In genomic region chr1:12480748-12481362, GRCh38 we compare ENCODE assay signal across 9 cellular contexts.
DNase-seq lines count a peak whose midpoint lies in the region; ATAC-seq and TF ChIP-seq lines count a peak whose summit lies in the region.
"Had no signal": no experiment of that assay in that cellular context is flagged by ENCODE, and none has a peak within 500 bp of the region (broad histone marks: within the 10 kb centered on the region; RNA-seq: fewer than 3 reads in every experiment).

No MANE protein-coding gene starts in this region.

- BruUV-seq in Calu3 (replicated peaks; lab: Mats Ljungman, UMichigan): no TSS peak

- H3K27ac Mint-ChIP-seq in Calu3 (ENCODE audit: unreplicated experiment): peak overlapping the region; percentile 99

- DNase-seq in Calu3: peak; percentile 53
- DNase-seq in Kasumi-1 (lab: John Stamatoyannopoulos, UW): peak; percentile 88 to 89
- DNase-seq in activated T-cell treated with anti-CD3 and anti-CD28 coated beads, Interleukin-2, amount 50 U/mL, for 48 hours: peak; percentile 58
- DNase-seq in hepatic stellate cell (ENCODE audit: low spot score): peak; percentile 84
- no peak for DNase-seq in BE2C
- DNase-seq in NCI-H2107 (lab: John Stamatoyannopoulos, UW): no peak

- H3K36me3 Mint-ChIP-seq in Calu3 (ENCODE audit: insufficient read depth, unreplicated experiment): peaks cover 20% of the 10 kb centered on the region

- H3K4me1 ChIP-seq in stomach smooth muscle (ENCODE audit: control insufficient read depth, insufficient read depth, low read length) (peaks cover 65% of the 10 kb centered on the region), BE2C (no peaks in the 10 kb centered on the region; the same call in 1 of the 2 replicates)

- no peaks in the 10 kb centered on the region for H3K27me3 ChIP-seq in stomach smooth muscle (ENCODE audit: control insufficient read depth in 1 of 2, insufficient read depth in 2 of 2, low read length in 2 of 2)
- no peaks in the 10 kb centered on the region for H3K27me3 ChIP-seq in BE2C
- H3K27me3 ChIP-seq: neutrophil had no signal

- H3K27ac ChIP-seq in stomach smooth muscle (ENCODE audit: low read length): peak overlapping the region; percentile 93
- H3K27ac ChIP-seq: neutrophil had no signal

- no peaks in the 10 kb centered on the region for H3K27me3 Mint-ChIP-seq in Calu3 (ENCODE audit: unreplicated experiment)

- H3K9me3 ChIP-seq in stomach smooth muscle (ENCODE audit: control insufficient read depth in 2 of 2, low read length in 2 of 2) (no peaks in the 10 kb centered on the region), BE2C (no peaks in the 10 kb centered on the region)
- H3K9me3 ChIP-seq: neutrophil had no signal

- intact Hi-C loops in Calu3 (cut with micrococcal nuclease; ENCODE audit: unreplicated experiment): no loop called here

- H3K36me3 ChIP-seq in stomach smooth muscle (ENCODE audit: control insufficient read depth in 2 of 2, insufficient read depth in 2 of 2, low read length in 2 of 2): peaks cover 2 to 9% of the 10 kb centered on the region in 2 donors
- H3K36me3 ChIP-seq in BE2C: no peaks in the 10 kb centered on the region

- H3K4me1 Mint-ChIP-seq in Calu3 (ENCODE audit: low read depth, unreplicated experiment): peaks cover 62% of the 10 kb centered on the region

- no peak for TF ChIP-seq CTCF in Calu3 (IDR thresholded peaks at IDR 0.05; ENCODE audit: unreplicated experiment)
- TF ChIP-seq CTCF in BE2C (IDR thresholded peaks at IDR 0.05; ENCODE audit: low read depth, low read length): no peak

- no peak for ATAC-seq in GM21737 (IDR thresholded peaks at IDR 0.05; ENCODE audit: unreplicated experiment)

- no peak overlapping the region for H3K4me3 Mint-ChIP-seq in Calu3 (ENCODE audit: low read depth, unreplicated experiment)

- H3K9me3 Mint-ChIP-seq in Calu3 (ENCODE audit: low read depth, unreplicated experiment): no peaks in the 10 kb centered on the region

- CTCF ChIA-PET in Calu3 (lab: Charles Lee): interaction anchor here (1.0 kb wide), 1 partner anchor 115 kb away, joined by 3 read pairs; no protein-coding TSS in a partner anchor

- no peak overlapping the region for H3K9ac ChIP-seq in stomach smooth muscle (ENCODE audit: low read length in 2 of 2)

- H3K4me3 ChIP-seq in stomach smooth muscle (ENCODE audit: low read length in 2 of 2) (no peak overlapping the region), BE2C (ENCODE audit: low read depth, low read length) (no peak overlapping the region)

Comparison
In these comparisons a context has a peak if more than half of its experiments do, and no peak if none do; other contexts are left out.
1. DNase-seq: peak in Calu3 (single experiment), Kasumi-1 (2 of 2), activated T-cell treated with anti-CD3 and anti-CD28 coated beads, Interleukin-2, amount 50 U/mL, for 48 hours (2 of 2) and hepatic stellate cell (single experiment); none in BE2C (single experiment) and NCI-H2107 (single experiment).